ENCODE assay signal across 12 cellular contexts in the genomic region with DNA sequence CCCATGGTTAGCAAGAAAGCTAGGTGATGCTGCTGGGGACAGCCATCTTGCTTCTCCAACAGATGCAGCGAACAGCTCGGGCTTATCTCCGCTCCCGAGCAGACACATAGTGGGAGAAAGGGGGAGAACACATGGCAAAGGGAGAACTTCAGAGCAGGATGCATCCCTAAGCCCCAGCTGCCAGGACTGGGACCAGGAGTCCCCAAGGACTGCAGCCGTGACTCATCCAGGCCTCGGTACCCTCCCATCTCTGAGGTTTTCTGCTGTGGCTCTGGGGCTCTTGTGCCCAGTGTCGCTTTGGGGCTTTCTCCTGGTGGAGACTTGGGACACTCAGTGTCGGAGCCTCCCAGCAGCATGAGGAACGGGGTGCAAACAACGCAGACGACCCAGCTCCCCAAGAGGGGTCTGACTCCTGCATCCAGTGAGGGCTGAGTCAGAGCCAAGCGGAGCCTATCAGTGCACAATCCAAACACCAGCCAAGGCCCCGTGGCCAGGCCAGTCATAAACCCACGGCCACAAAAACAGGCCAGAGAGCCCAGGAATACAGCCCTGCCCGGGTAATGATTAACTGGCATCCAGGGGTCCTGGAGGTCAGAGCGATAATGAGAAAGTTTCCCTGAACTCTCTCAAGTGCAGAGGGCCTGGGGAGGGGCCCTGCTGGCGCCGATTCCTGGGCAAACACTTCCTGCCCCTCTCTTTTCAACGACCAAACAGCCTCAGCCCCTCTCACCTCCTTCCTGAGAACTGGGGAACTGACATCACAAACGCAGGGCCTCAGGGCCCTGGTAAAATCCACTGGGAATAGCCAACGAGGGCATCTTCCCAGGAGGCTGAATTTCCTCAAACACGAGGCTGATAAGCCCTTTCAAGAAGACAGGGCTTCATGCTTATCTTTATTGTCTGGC.
DNase-seq lines count a peak whose midpoint lies in the region; ATAC-seq and TF ChIP-seq lines count a peak whose summit lies in the region.
"Had no signal": no experiment of that assay in that cellular context is flagged by ENCODE, and none has a peak within 500 bp of the region (broad histone marks: within the 10 kb centered on the region; RNA-seq: fewer than 3 reads in every experiment).

No MANE protein-coding gene starts in this region.

- in situ Hi-C loops in SK-MEL-5 (cut with HindIII; ENCODE audit: low pct_unique_long_range_greater_than_20kb, low sequenced_read_pairs) = no loop called here

- CTCF ChIA-PET in HEK293 (lab: Yijun Ruan, JAX) = no interaction called here

- H3K9me3 ChIP-seq in HEK293 (ENCODE audit: control insufficient read depth, insufficient read depth, low read depth, low read length) = no peaks in the 10 kb centered on the region
- H3K9me3 ChIP-seq: esophagus squamous epithelium, psoas muscle, tibial artery had no signal

- H3K27ac ChIP-seq in HEK293 (ENCODE audit: extremely low read depth, low read depth, low read length) = peak overlapping the region; percentile 37; the same call in 1 of the 2 replicates
- H3K27ac ChIP-seq: esophagus squamous epithelium, psoas muscle, tibial artery had no signal

- H3K36me3 ChIP-seq in HEK293 (ENCODE audit: control insufficient read depth in 2 of 2, insufficient read depth in 1 of 2, low read length in 2 of 2) = no peaks in the 10 kb centered on the region
- H3K36me3 ChIP-seq: esophagus squamous epithelium, tibial artery had no signal

- peaks cover 17% of the 10 kb centered on the region for H3K4me1 ChIP-seq in HEK293 (ENCODE audit: control insufficient read depth, insufficient read depth, low read length)
- H3K4me1 ChIP-seq: psoas muscle had no signal

- POLR2A ChIA-PET in HEK293 (lab: Yijun Ruan, JAX) = no interaction called here

- no peak for TF ChIP-seq CTCF in HEK293 (tag by site-specific recombination; IDR thresholded peaks at IDR 0.05)

- H3K4me3 ChIP-seq in HEK293 (ENCODE audit: low read depth, low read length) = no peak overlapping the region
- H3K4me3 ChIP-seq: esophagus squamous epithelium, psoas muscle, tibial artery had no signal

- DNase-seq in SK-MEL-5 (ENCODE audit: low read depth, low spot score) (peak; percentile 34), left lobe of liver (ENCODE audit: low spot score) (peak; percentile 89), stromal cell of bone marrow (ENCODE audit: low read depth) (peak; percentile 19), HCEC 1CT (no peak), T-helper 9 cell (no peak), NCI-H446 treated with DMSO at 0.1 percent for 48 hours (lab: John Stamatoyannopoulos, UW) (no peak)
- DNase-seq: activated T-cell treated with anti-CD3 and anti-CD28 coated beads, Interleukin-2, amount 50 U/mL, for 4 hours; esophagus squamous epithelium; psoas muscle; tibial artery had no signal

- ATAC-seq in left lobe of liver = peak; percentile 85
- ATAC-seq in GM21717 (IDR thresholded peaks at IDR 0.05; ENCODE audit: unreplicated experiment) = no peak
- ATAC-seq: activated T-cell treated with anti-CD3 and anti-CD28 coated beads, Interleukin-2, amount 50 U/mL, for 4 hours; psoas muscle had no signal

TF ChIP-seq in HEK293, 187 proteins besides CTCF, POLR2A, EP300 and RAD21:
- peak; percentile 22; the same call in 1 of the 2 replicates for TF ChIP-seq GLIS2 (tag by site-specific recombination; IDR thresholded peaks at IDR 0.05)
- TF ChIP-seq ZBTB20 (tag by site-specific recombination; IDR thresholded peaks at IDR 0.05) = peak; percentile 85
- TF ChIP-seq, protein P1, sequence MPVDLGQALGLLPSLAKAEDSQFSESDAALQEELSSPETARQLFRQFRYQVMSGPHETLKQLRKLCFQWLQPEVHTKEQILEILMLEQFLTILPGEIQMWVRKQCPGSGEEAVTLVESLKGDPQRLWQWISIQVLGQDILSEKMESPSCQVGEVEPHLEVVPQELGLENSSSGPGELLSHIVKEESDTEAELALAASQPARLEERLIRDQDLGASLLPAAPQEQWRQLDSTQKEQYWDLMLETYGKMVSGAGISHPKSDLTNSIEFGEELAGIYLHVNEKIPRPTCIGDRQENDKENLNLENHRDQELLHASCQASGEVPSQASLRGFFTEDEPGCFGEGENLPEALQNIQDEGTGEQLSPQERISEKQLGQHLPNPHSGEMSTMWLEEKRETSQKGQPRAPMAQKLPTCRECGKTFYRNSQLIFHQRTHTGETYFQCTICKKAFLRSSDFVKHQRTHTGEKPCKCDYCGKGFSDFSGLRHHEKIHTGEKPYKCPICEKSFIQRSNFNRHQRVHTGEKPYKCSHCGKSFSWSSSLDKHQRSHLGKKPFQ (tag by site-specific recombination; IDR thresholded peaks at IDR 0.05) = no peak

Comparison
In these comparisons a context has a peak if more than half of its experiments do, and no peak if none do; other contexts are left out.
1. DNase-seq: peak in SK-MEL-5 (single experiment), left lobe of liver (single experiment) and stromal cell of bone marrow (single experiment); none in HCEC 1CT (single experiment), T-helper 9 cell (single experiment) and NCI-H446 treated with DMSO at 0.1 percent for 48 hours (single experiment).